In genomic region chr3:58058654-58059263, GRCh38 we compare ENCODE assay signal across 11 cellular contexts. TPM values are rescaled to one million over a fixed set of nuclear protein-coding genes. Genes with fewer than 3 reads are reported as not detected.
DNase-seq lines count a peak whose midpoint lies in the region; ATAC-seq, FAIRE-seq and TF ChIP-seq lines count a peak whose summit lies in the region.
"Had no signal": no experiment of that assay in that cellular context is flagged by ENCODE, and none has a peak within 500 bp of the region (broad histone marks: within the 10 kb centered on the region; RNA-seq: fewer than 3 reads in every experiment).

No MANE protein-coding gene starts in this region.

- DNase-seq in HFFc6 (peak; percentile 87), amniotic epithelial cell (ENCODE audit: low read depth) (peak; percentile 87), HepG2 (ENCODE audit: low spot score) (no peak), tibial artery (no peak), Karpas-422 (no peak), AML-193 (lab: John Stamatoyannopoulos, UW) (no peak), SIG-M5 treated with dmso at 0.1 percent for 504 hours (lab: John Stamatoyannopoulos, UW; ENCODE audit: unreplicated experiment) (no peak)
- DNase-seq: activated naive CD4-positive, alpha-beta T cell; MM.1S; NCI-H82 had no signal

- peaks cover 89% of the 10 kb centered on the region for H3K4me1 Mint-ChIP-seq in HFFc6 (ENCODE audit: low read depth)

- no peak for TF ChIP-seq POLR2A in HepG2 (IDR thresholded peaks at IDR 0.05; ENCODE audit: insufficient read depth in 1 of 2, low read depth in 2 of 2, low read length in 2 of 2)

- CTCF ChIA-PET in HepG2 (lab: Yijun Ruan, JAX; ENCODE audit: low intra/inter-chr PET ratio, low total read pairs): no interaction called here

- H3K4me1 ChIP-seq in HepG2 (ENCODE audit: insufficient read depth, low read length): peaks cover 93% of the 10 kb centered on the region
- peaks cover 0 to 85% (median 40%) of the 10 kb centered on the region in 4 donors for H3K4me1 ChIP-seq in tibial artery
- H3K4me1 ChIP-seq in Karpas-422 (ENCODE audit: low read length): no peaks in the 10 kb centered on the region

- H3K27me3 ChIP-seq in HepG2 (ENCODE audit: control insufficient read depth in 1 of 2, insufficient read depth in 2 of 2, low read length in 2 of 2): no peaks in the 10 kb centered on the region; a peak in 1 of 5 replicates
- no peaks in the 10 kb centered on the region for H3K27me3 ChIP-seq in tibial artery
- no peaks in the 10 kb centered on the region for H3K27me3 ChIP-seq in Karpas-422 (ENCODE audit: low read length)

- 60% methylated on average over 4 of the region's 4 CpGs for WGBS in HepG2 (ENCODE audit: low lambda C conversion rate)

- no peak for TF ChIP-seq RAD21 in HepG2 (CRISPR knock-in tag; IDR thresholded peaks at IDR 0.05)

- H2AFZ ChIP-seq in HepG2 (ENCODE audit: low read length) (no peak overlapping the region), Karpas-422 (ENCODE audit: low read length) (no peak overlapping the region)

- H3K27ac ChIP-seq in HepG2 (ENCODE audit: extremely low read length, insufficient read depth, low read length) (peak overlapping the region; percentile 94), tibial artery (peak overlapping the region; percentile 62 to 77), Karpas-422 (ENCODE audit: low read length) (no peak overlapping the region)

- peak overlapping the region; percentile 91 for H3K27ac Mint-ChIP-seq in HFFc6

- peak overlapping the region in 1 of 3 experiments; percentile 18; a peak in 1 of 6 replicates for H3K4me3 ChIP-seq in HepG2 (replicated peaks in 1 of 3; ENCODE audit: insufficient read depth in 1 of 3, low read depth in 2 of 3, low read length in 3 of 3)
- no peak overlapping the region for H3K4me3 ChIP-seq in tibial artery
- no peak overlapping the region for H3K4me3 ChIP-seq in Karpas-422 (ENCODE audit: low read length)

- H3K9ac ChIP-seq in HepG2 (ENCODE audit: insufficient read depth, low read depth, low read length) (peak overlapping the region; percentile 80), Karpas-422 (ENCODE audit: low read length) (no peak overlapping the region)

- ATAC-seq in HepG2 (no peak), GM19463 (IDR thresholded peaks at IDR 0.05; ENCODE audit: unreplicated experiment) (no peak)

- TF ChIP-seq EP300 in HepG2 (IDR thresholded peaks at IDR 0.05; ENCODE audit: low read depth in 2 of 2, low read length in 2 of 2): no peak
- no peak for TF ChIP-seq EP300 in HepG2 (CRISPR knock-in tag; IDR thresholded peaks at IDR 0.05; ENCODE audit: borderline replicate concordance)

- TF ChIP-seq CTCF in HFFc6 (IDR thresholded peaks at IDR 0.05): no peak
- no peak for TF ChIP-seq CTCF in HepG2 (CRISPR knock-in tag; IDR thresholded peaks at IDR 0.05)
- no peak for TF ChIP-seq CTCF in tibial artery (IDR thresholded peaks at IDR 0.05)

- peak overlapping the region; percentile 66 for H3K4me2 ChIP-seq in HepG2 (ENCODE audit: low read depth, low read length)
- H3K4me2 ChIP-seq in Karpas-422 (ENCODE audit: low read depth, low read length, poor library complexity, severe bottlenecking): no peak overlapping the region

- in situ Hi-C loops in HepG2 (cut with HindIII; ENCODE audit: extremely low pct_ligation_motif_present, low pct_unique_long_range_greater_than_20kb): no loop called here

- H4K20me1 ChIP-seq in HepG2 (ENCODE audit: insufficient read depth, low read length) (peaks cover 5% of the 10 kb centered on the region; the same call in 1 of the 2 replicates), Karpas-422 (ENCODE audit: insufficient read depth, low read depth, low read length) (peaks cover 17% of the 10 kb centered on the region; the same call in 1 of the 2 replicates)

- peaks cover 23% of the 10 kb centered on the region for H3K36me3 Mint-ChIP-seq in HFFc6 (ENCODE audit: low read depth)

- H3K9me3 Mint-ChIP-seq in HFFc6: no peaks in the 10 kb centered on the region

- no peaks in the 10 kb centered on the region for H3K9me2 ChIP-seq in Karpas-422 (replicated peaks; ENCODE audit: insufficient read depth, low read length)

- no peak for FAIRE-seq in HepG2 (lab: Jason Lieb, UNC)

- POLR2A ChIA-PET in HepG2 (lab: Yijun Ruan, JAX): interaction anchor here (1.0 to 4.7 kb wide), 13 partner anchors 9 to 117 kb away, joined by 3 to 86 read pairs (median 7); partner anchors contain the start of gene FLNB

- intact Hi-C loops in HepG2 (cut with micrococcal nuclease; ENCODE audit: unreplicated experiment) (loop anchor here (2.0 to 5.0 kb wide), 2 partner anchors 36 to 52 kb away; no protein-coding TSS in a partner anchor), tibial artery (cut with DNase I; ENCODE audit: low total_unique reads) (no loop called here)

- peaks cover 89% of the 10 kb centered on the region for H3K79me2 ChIP-seq in HepG2 (ENCODE audit: insufficient read depth, low read length)
- no peaks in the 10 kb centered on the region for H3K79me2 ChIP-seq in Karpas-422 (ENCODE audit: low read length)

- H3K36me3 ChIP-seq in HepG2 (replicated peaks in 1 of 2; ENCODE audit: control insufficient read depth in 1 of 2, insufficient read depth in 2 of 2, low read length in 2 of 2) (peaks cover 0 to 15% of the 10 kb centered on the region in 2 experiments; a peak in 1 of 5 replicates), tibial artery (no peaks in the 10 kb centered on the region), Karpas-422 (ENCODE audit: insufficient read depth, low read length) (no peaks in the 10 kb centered on the region)

- H3K4me3 Mint-ChIP-seq in HFFc6: peak overlapping the region; percentile 73

- TSS peak; percentile 99 for BruUV-seq in HepG2 (replicated peaks; lab: Mats Ljungman, UMichigan)

- H3K27me3 Mint-ChIP-seq in HFFc6 (ENCODE audit: insufficient read depth): no peaks in the 10 kb centered on the region

- H3K9me3 ChIP-seq in HepG2 (ENCODE audit: low read length): no peaks in the 10 kb centered on the region
- H3K9me3 ChIP-seq in tibial artery: no peaks in the 10 kb centered on the region
- no peaks in the 10 kb centered on the region for H3K9me3 ChIP-seq in Karpas-422 (ENCODE audit: low read length)

TF ChIP-seq in HepG2, 621 proteins besides CTCF, POLR2A, EP300 and RAD21:
- TF ChIP-seq RXRA (CRISPR knock-in tag; IDR thresholded peaks at IDR 0.05): no peak
- no peak for TF ChIP-seq ZMYM3 (CRISPR knock-in tag; IDR thresholded peaks at IDR 0.05)
- no peak for TF ChIP-seq NFE2L2 (IDR thresholded peaks at IDR 0.05; ENCODE audit: low read length)
- TF ChIP-seq ZNF781 (CRISPR knock-in tag; IDR thresholded peaks at IDR 0.05; ENCODE audit: borderline replicate concordance, not compliant biosample characterization): no peak
- no peak for TF ChIP-seq SP2 (CRISPR knock-in tag; IDR thresholded peaks at IDR 0.05)
TF ChIP-seq in HepG2: peak in this region for 0.

RNA-seq across cellular contexts. Expression of gene FLNB, which starts 50.5 kb away (rescaled TPM):
- total RNA-seq in HFFc6 (2021; fragmentation: NEBNext Ultra II Directional; extraction: Animal tissue kit (Norgen Biotek cat#: 25700)): 100 to 1,000 TPM in 3 of 6 experiments, 10 to 100 TPM in 3; 93.8 to 117 (median 98.7) TPM
- total RNA-seq in HepG2 (2016; rRNA removed; fragmentation: Illumina TruSeq; extraction: Trizol): 48.8 and 130 TPM in 2 replicates
- 13.1 and 13.3 TPM in 2 replicates for total RNA-seq in HepG2 (2016; cell fraction: cytosol; rRNA removed; fragmentation: Illumina TruSeq; extraction: Trizol; ENCODE audit: low read depth)
- total RNA-seq in HepG2 (2016; cell fraction: insoluble cytoplasmic fraction; rRNA removed; fragmentation: Illumina TruSeq; extraction: Trizol): 39.2 and 136 TPM in 2 replicates
- total RNA-seq in HepG2 (2016; cell fraction: membrane; rRNA removed; fragmentation: Illumina TruSeq; extraction: Trizol): 18.9 and 22.5 TPM in 2 replicates
- 211 and 228 TPM in 2 replicates for total RNA-seq in HepG2 (2016; cell fraction: nucleus; rRNA removed; fragmentation: Illumina TruSeq; extraction: Trizol)
- 106 and 126 TPM in 2 replicates for polyA plus RNA-seq in HepG2 (2011; rRNA removed)
- polyA plus RNA-seq in HepG2 (2011; cell fraction: cytosol; rRNA removed): 92.4 and 98.4 TPM in 2 replicates
- 739 and 796 TPM in 2 replicates for polyA plus RNA-seq in HepG2 (2011; cell fraction: nucleus; rRNA removed)
- polyA plus RNA-seq in HepG2 (2012): 198 and 216 TPM in 2 replicates
- polyA plus RNA-seq in HepG2 (2016; cell fraction: cytosol; fragmentation: Illumina TruSeq; extraction: Trizol; ENCODE audit: low read depth): 8.9 and 9.6 TPM in 2 replicates
- polyA plus RNA-seq in HepG2 (2016; cell fraction: insoluble cytoplasmic fraction; fragmentation: Illumina TruSeq; extraction: Trizol; ENCODE audit: low read depth): 41.9 and 44.7 TPM in 2 replicates
- polyA plus RNA-seq in HepG2 (2016; cell fraction: membrane; fragmentation: Illumina TruSeq; extraction: Trizol; ENCODE audit: low read depth): 15.4 and 16.3 TPM in 2 replicates
- 270 and 279 TPM in 2 replicates for polyA plus RNA-seq in HepG2 (2016; cell fraction: nucleus; fragmentation: Illumina TruSeq; extraction: Trizol; ENCODE audit: insufficient read depth, low read depth)
- polyA minus RNA-seq in HepG2 (2011; rRNA and poly(A)+ RNA removed; ENCODE audit: low replicate concordance): 277 and 558 TPM in 2 replicates
- polyA minus RNA-seq in HepG2 (2011; cell fraction: cytosol; rRNA and poly(A)+ RNA removed): 259 and 274 TPM in 2 replicates
- polyA minus RNA-seq in HepG2 (2011; cell fraction: nucleus; rRNA and poly(A)+ RNA removed): 831 and 1,056 TPM in 2 replicates
- total RNA-seq in Karpas-422 (2014; rRNA removed; shearing (Covaris generic); ENCODE audit: low replicate concordance): 14.1 and 14.2 TPM in 2 replicates

Comparison
In these comparisons a context has a peak if more than half of its experiments do, and no peak if none do; other contexts are left out.
1. DNase-seq: peak in HFFc6 (single experiment) and amniotic epithelial cell (single experiment); none in HepG2 (single experiment), tibial artery (0 of 2), Karpas-422 (single experiment), AML-193 (0 of 2) and SIG-M5 treated with dmso at 0.1 percent for 504 hours (single experiment).